In the genomic region with DNA sequence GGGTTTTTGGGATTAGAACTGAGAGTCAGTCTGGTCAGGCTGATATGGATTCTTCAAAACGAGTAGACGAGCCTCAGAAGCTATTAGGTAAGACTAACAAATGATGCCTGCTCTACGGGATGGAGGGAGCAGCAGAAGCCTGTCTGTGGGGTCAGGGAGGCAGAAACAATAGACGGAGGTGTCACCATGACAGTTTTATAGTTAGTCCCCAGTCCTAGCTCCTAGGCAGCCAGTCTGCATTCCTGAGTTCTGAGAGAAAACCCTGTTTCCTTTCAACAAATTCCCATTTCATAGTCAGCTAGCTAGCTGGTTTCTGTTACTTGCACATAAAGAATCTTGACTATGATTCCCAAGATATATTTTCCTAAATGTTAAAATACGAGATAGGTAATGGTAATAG, we compare ENCODE assay signal across 28 cellular contexts.
A peak's percentile ranks its signal among the peaks of the same experiment; 100 is the strongest.
DNase-seq lines count a peak whose midpoint lies in the region; ATAC-seq, FAIRE-seq and TF ChIP-seq lines count a peak whose summit lies in the region.
"Had no signal": no experiment of that assay in that cellular context is flagged by ENCODE, and none has a peak within 500 bp of the region (broad histone marks: within the 10 kb centered on the region; RNA-seq: fewer than 3 reads in every experiment).

No MANE protein-coding gene starts in this region.

- TF ChIP-seq RAD21 in HepG2 (CRISPR knock-in tag; IDR thresholded peaks at IDR 0.05) = no peak

- H2AFZ ChIP-seq in neural progenitor cell (replicated peaks) = peak overlapping the region; percentile 35
- no peak overlapping the region for H2AFZ ChIP-seq in HepG2 (ENCODE audit: low read length)

- TF ChIP-seq EP300 in HepG2 (IDR thresholded peaks at IDR 0.05; ENCODE audit: low read depth in 2 of 2, low read length in 2 of 2) = no peak
- no peak for TF ChIP-seq EP300 in HepG2 (CRISPR knock-in tag; IDR thresholded peaks at IDR 0.05; ENCODE audit: borderline replicate concordance)

- POLR2A ChIA-PET in HepG2 (lab: Yijun Ruan, JAX) = no interaction called here

- H3K27me3 ChIP-seq in neural progenitor cell (no peaks in the 10 kb centered on the region), HepG2 (ENCODE audit: control insufficient read depth in 1 of 2, insufficient read depth in 2 of 2, low read length in 2 of 2) (no peaks in the 10 kb centered on the region)
- H3K27me3 ChIP-seq: BLaER1 treated with 17β-estradiol and CSF1 and Interleukin-3, amounts not matched to agents 10 nM and 100 nM; tibial nerve had no signal

- no peak overlapping the region for H3K27ac Mint-ChIP-seq in neural progenitor cell
- H3K27ac Mint-ChIP-seq: activated naive CD4-positive, alpha-beta T cell treated with anti-CD3 and anti-CD28 coated beads, Interleukin-2, amount 50 U/mL, for 72 hours; activated T-helper 17 cell treated with anti-CD3 and anti-CD28 coated beads, Interleukin-2, amount 50 U/mL, for 72 hours; progenitor cell of endocrine pancreas; T-helper 2 cell treated with Interferon-gamma antibody and Interleukin-4, amounts not matched to agents 5 μg/mL and 100 μg/mL, for 36 hours had no signal

- no peaks in the 10 kb centered on the region for H3K79me2 ChIP-seq in neural progenitor cell (ENCODE audit: low read depth)
- H3K79me2 ChIP-seq in HepG2 (ENCODE audit: insufficient read depth, low read length) = no peaks in the 10 kb centered on the region

- intact Hi-C loops in HepG2 (cut with micrococcal nuclease; ENCODE audit: unreplicated experiment) = no loop called here

- H3K4me2 ChIP-seq in neural progenitor cell = no peak overlapping the region
- H3K4me2 ChIP-seq in HepG2 (ENCODE audit: low read depth, low read length) = no peak overlapping the region
- H3K4me2 ChIP-seq: BLaER1 treated with 17β-estradiol and CSF1 and Interleukin-3, amounts not matched to agents 10 nM and 100 nM had no signal

- CTCF ChIA-PET in HepG2 (lab: Yijun Ruan, JAX; ENCODE audit: low intra/inter-chr PET ratio, low total read pairs) = no interaction called here

- TF ChIP-seq CTCF in AG10803 (conservative IDR thresholded peaks at IDR 0.05; ENCODE audit: low read length) (no peak), fibroblast of pulmonary artery (IDR thresholded peaks at IDR 0.05; ENCODE audit: low read length, missing control alignments) (no peak), neural progenitor cell (IDR thresholded peaks at IDR 0.05) (no peak), HepG2 (CRISPR knock-in tag; IDR thresholded peaks at IDR 0.05) (no peak)

- no peaks in the 10 kb centered on the region for H3K27me3 Mint-ChIP-seq in neural progenitor cell (ENCODE audit: insufficient read depth, low read depth)
- H3K27me3 Mint-ChIP-seq: activated T-helper 17 cell treated with anti-CD3 and anti-CD28 coated beads, Interleukin-2, amount 50 U/mL, for 72 hours; progenitor cell of endocrine pancreas had no signal

- no peak for TF ChIP-seq POLR2A in HepG2 (IDR thresholded peaks at IDR 0.05; ENCODE audit: insufficient read depth in 1 of 2, low read depth in 2 of 2, low read length in 2 of 2)

- in situ Hi-C loops in HepG2 (cut with HindIII; ENCODE audit: extremely low pct_ligation_motif_present, low pct_unique_long_range_greater_than_20kb) = no loop called here

- H3K4me3 ChIP-seq in AG10803 (ENCODE audit: low read length) (no peak overlapping the region), fibroblast of pulmonary artery (replicated peaks; ENCODE audit: low read depth, low read length) (no peak overlapping the region), neural progenitor cell (no peak overlapping the region), HepG2 (replicated peaks in 1 of 3; ENCODE audit: insufficient read depth in 1 of 3, low read depth in 2 of 3, low read length in 3 of 3) (no peak overlapping the region)
- H3K4me3 ChIP-seq: BLaER1 treated with 17β-estradiol and CSF1 and Interleukin-3, amounts not matched to agents 10 nM and 100 nM; tibial nerve had no signal

- no peak overlapping the region for H3K4me3 Mint-ChIP-seq in neural progenitor cell
- H3K4me3 Mint-ChIP-seq: activated T-helper 17 cell treated with anti-CD3 and anti-CD28 coated beads, Interleukin-2, amount 50 U/mL, for 72 hours; T-helper 2 cell treated with Interferon-gamma antibody and Interleukin-4, amounts not matched to agents 5 μg/mL and 100 μg/mL, for 36 hours had no signal

- H3F3A ChIP-seq in neural progenitor cell (ENCODE audit: low read depth) = no peaks in the 10 kb centered on the region

- no TSS peak for BruUV-seq in HepG2 (replicated peaks; lab: Mats Ljungman, UMichigan)

- H4K20me1 ChIP-seq in neural progenitor cell (ENCODE audit: low read depth) (no peaks in the 10 kb centered on the region), HepG2 (ENCODE audit: insufficient read depth, low read length) (no peaks in the 10 kb centered on the region)
- H4K20me1 ChIP-seq: BLaER1 treated with 17β-estradiol and CSF1 and Interleukin-3, amounts not matched to agents 10 nM and 100 nM had no signal

- ATAC-seq in HepG2 = no peak
- no peak for ATAC-seq in HG02840 (IDR thresholded peaks at IDR 0.05; ENCODE audit: low FRiP score, unreplicated experiment)
- ATAC-seq: activated naive CD4-positive, alpha-beta T cell treated with anti-CD3 and anti-CD28 coated beads, Interleukin-2, amount 50 U/mL, for 72 hours; activated T-helper 17 cell treated with anti-CD3 and anti-CD28 coated beads, Interleukin-2, amount 50 U/mL, for 72 hours; esophagus mucosa; HCT116; SK-N-SH treated with all-trans-retinoic acid at 6 μM for 48 hours had no signal

- H3K9ac ChIP-seq in neural progenitor cell (no peak overlapping the region), HepG2 (ENCODE audit: insufficient read depth, low read depth, low read length) (no peak overlapping the region)
- H3K9ac ChIP-seq: BLaER1 treated with 17β-estradiol and CSF1 and Interleukin-3, amounts not matched to agents 10 nM and 100 nM had no signal

- no peaks in the 10 kb centered on the region for H3K4me1 ChIP-seq in neural progenitor cell
- H3K4me1 ChIP-seq in HepG2 (ENCODE audit: insufficient read depth, low read length) = no peaks in the 10 kb centered on the region
- H3K4me1 ChIP-seq: BLaER1 treated with 17β-estradiol and CSF1 and Interleukin-3, amounts not matched to agents 10 nM and 100 nM; Caco-2 had no signal

- no peak overlapping the region for H3K27ac ChIP-seq in neural progenitor cell
- no peak overlapping the region for H3K27ac ChIP-seq in HepG2 (ENCODE audit: extremely low read length, insufficient read depth, low read length)
- H3K27ac ChIP-seq: BLaER1 treated with 17β-estradiol and CSF1 and Interleukin-3, amounts not matched to agents 10 nM and 100 nM; tibial nerve; WERI-Rb-1 had no signal

- under 1% methylated on average over 5 of the region's 5 CpGs for WGBS in HepG2 (ENCODE audit: low lambda C conversion rate)

- H3K36me3 ChIP-seq in neural progenitor cell = no peaks in the 10 kb centered on the region
- no peaks in the 10 kb centered on the region for H3K36me3 ChIP-seq in HepG2 (replicated peaks in 1 of 2; ENCODE audit: control insufficient read depth in 1 of 2, insufficient read depth in 2 of 2, low read length in 2 of 2)
- H3K36me3 ChIP-seq: BLaER1 treated with 17β-estradiol and CSF1 and Interleukin-3, amounts not matched to agents 10 nM and 100 nM; tibial nerve; WERI-Rb-1 had no signal

- H3K36me3 Mint-ChIP-seq in neural progenitor cell = no peaks in the 10 kb centered on the region
- H3K36me3 Mint-ChIP-seq: activated naive CD4-positive, alpha-beta T cell treated with anti-CD3 and anti-CD28 coated beads, Interleukin-2, amount 50 U/mL, for 72 hours had no signal

- H3K9me3 ChIP-seq in neural progenitor cell (ENCODE audit: low read depth) (no peaks in the 10 kb centered on the region), HepG2 (ENCODE audit: low read length) (peaks cover 76% of the 10 kb centered on the region)
- H3K9me3 ChIP-seq: Caco-2 had no signal

- no peak for FAIRE-seq in HepG2 (lab: Jason Lieb, UNC)
- FAIRE-seq: GM19239 had no signal

- H3K4me1 Mint-ChIP-seq in neural progenitor cell = no peaks in the 10 kb centered on the region
- H3K4me1 Mint-ChIP-seq: activated T-helper 17 cell treated with anti-CD3 and anti-CD28 coated beads, Interleukin-2, amount 50 U/mL, for 72 hours had no signal

- H3K9me3 Mint-ChIP-seq in neural progenitor cell = no peaks in the 10 kb centered on the region
- H3K9me3 Mint-ChIP-seq: activated T-helper 17 cell treated with anti-CD3 and anti-CD28 coated beads, Interleukin-2, amount 50 U/mL, for 72 hours; T-helper 2 cell treated with Interferon-gamma antibody and Interleukin-4, amounts not matched to agents 5 μg/mL and 100 μg/mL, for 36 hours had no signal

- DNase-seq in AG10803 (ENCODE audit: low read depth) (peak; percentile 31), M059J (ENCODE audit: low read depth) (peak; percentile 58), fibroblast of pulmonary artery (ENCODE audit: low read depth) (peak; percentile 6), neural progenitor cell (ENCODE audit: low spot score) (peak; percentile 2), HepG2 (ENCODE audit: low spot score) (no peak), cerebellar nuclear complex (lab: John Stamatoyannopoulos, UW) (no peak)
- no peak for DNase-seq in activated T-cell treated with anti-CD3 and anti-CD28 coated beads, Interleukin-2, amount 50 U/mL, for 48 hours
- DNase-seq: activated CD4-positive, alpha-beta T cell treated with anti-CD3 and anti-CD28 coated beads, Interleukin-2, amount 50 U/mL, for 1 hour; Caco-2; DMS79 treated with DMSO at 0.1 percent for 48 hours; effector CD8-positive, alpha-beta T cell; kidney glomerular epithelial cell; NCI-H1105 treated with DMSO at 0.1 percent for 48 hours; NCI-H2029 treated with DMSO at 0.1 percent for 48 hours; NCI-H226; NCI-H748 treated with DMSO at 0.1 percent for 48 hours; WERI-Rb-1 had no signal

TF ChIP-seq in HepG2, 621 proteins besides CTCF, POLR2A, EP300 and RAD21:
- TF ChIP-seq IRF2 (CRISPR knock-in tag; IDR thresholded peaks at IDR 0.05) (no peak), FOXO1 (CRISPR knock-in tag; IDR thresholded peaks at IDR 0.05) (no peak)

Comparison
In these comparisons a context has a peak if more than half of its experiments do, and no peak if none do; other contexts are left out.
1. DNase-seq: peak in AG10803 (single experiment), M059J (single experiment), fibroblast of pulmonary artery (single experiment) and neural progenitor cell (single experiment); none in HepG2 (single experiment), cerebellar nuclear complex (0 of 2) and activated T-cell treated with anti-CD3 and anti-CD28 coated beads, Interleukin-2, amount 50 U/mL, for 48 hours (0 of 2).